In genomic region chr4:187309456-187309855, GRCh38 we compare ENCODE assay signal across 25 cellular contexts.
DNase-seq lines count a peak whose midpoint lies in the region; ATAC-seq and TF ChIP-seq lines count a peak whose summit lies in the region.
"Had no signal": no experiment of that assay in that cellular context is flagged by ENCODE, and none has a peak within 500 bp of the region (broad histone marks: within the 10 kb centered on the region; RNA-seq: fewer than 3 reads in every experiment).

No MANE protein-coding gene starts in this region.

- no peaks in the 10 kb centered on the region for H3K36me3 Mint-ChIP-seq in Caco-2 (ENCODE audit: insufficient read depth, unreplicated experiment)
- H3K36me3 Mint-ChIP-seq: IgD-negative memory B cell, WTC11 had no signal

- intact Hi-C loops in cardiac septum (cut with DNase I), result no loop called here
- intact Hi-C loops in Caco-2 (cut with micrococcal nuclease; ENCODE audit: unreplicated experiment), result no loop called here

- H3K27me3 ChIP-seq in Caco-2 (replicated peaks; ENCODE audit: control insufficient read depth, insufficient read depth, low read length), result no peaks in the 10 kb centered on the region
- H3K27me3 ChIP-seq: BLaER1 treated with 17β-estradiol and CSF1 and Interleukin-3, amounts not matched to agents 10 nM and 100 nM; right atrium auricular region; upper lobe of right lung had no signal

- H3K4me3 ChIP-seq in fibroblast of villous mesenchyme (ENCODE audit: low read depth, low read length) (no peak overlapping the region), Caco-2 (ENCODE audit: low read depth, low read length) (no peak overlapping the region)
- H3K4me3 ChIP-seq: BLaER1 treated with 17β-estradiol and CSF1 and Interleukin-3, amounts not matched to agents 10 nM and 100 nM; lung; right atrium auricular region; SK-N-MC; upper lobe of right lung had no signal

- DNase-seq in A172 (ENCODE audit: low spot score) (peak; percentile 35), HT1080 (ENCODE audit: low read depth) (peak; percentile 35), amniotic epithelial cell (ENCODE audit: low read depth) (peak; percentile 51), fibroblast of villous mesenchyme (ENCODE audit: low read depth) (peak; percentile 35), cardiac septum (ENCODE audit: low spot score) (no peak), Caco-2 (no peak), GM10266 (ENCODE audit: extremely low spot score) (no peak)
- DNase-seq: 8988T; activated CD8-positive, alpha-beta T cell treated with anti-CD3 and anti-CD28 coated beads for 36 hours; activated gamma-delta T cell treated with Interleukin-2 at 50 U/mL for 16 hours; amygdala; Calu3; kidney; MV-4-11; NCI-H187; occipital lobe; upper lobe of right lung had no signal

- no peaks in the 10 kb centered on the region for H3K36me3 ChIP-seq in Caco-2 (ENCODE audit: control insufficient read depth, insufficient read depth, low read length)
- H3K36me3 ChIP-seq: BLaER1 treated with 17β-estradiol and CSF1 and Interleukin-3, amounts not matched to agents 10 nM and 100 nM; right atrium auricular region; upper lobe of right lung had no signal

- ATAC-seq in GM21529 (IDR thresholded peaks at IDR 0.05; ENCODE audit: unreplicated experiment), result no peak
- ATAC-seq: activated CD8-positive, alpha-beta T cell treated with anti-CD3 and anti-CD28 coated beads for 36 hours; upper lobe of right lung; WTC11 had no signal

- CTCF ChIA-PET in Caco-2 (lab: Charles Lee), result no interaction called here

- no TSS peak for BruUV-seq in Caco-2 (replicated peaks; lab: Mats Ljungman, UMichigan)

- POLR2A ChIA-PET in Caco-2 (lab: Charles Lee), result no interaction called here

- no peak overlapping the region for H3K27ac Mint-ChIP-seq in Caco-2 (ENCODE audit: unreplicated experiment)
- H3K27ac Mint-ChIP-seq: activated CD8-positive, alpha-beta T cell treated with anti-CD3 and anti-CD28 coated beads for 36 hours; IgD-negative memory B cell; T-helper 2 cell treated with Interferon-gamma antibody and Interleukin-4, amounts not matched to agents 5 μg/mL and 100 μg/mL, for 36 hours; WTC11 had no signal

- no peaks in the 10 kb centered on the region for H3K4me1 ChIP-seq in Caco-2
- H3K4me1 ChIP-seq: BLaER1 treated with 17β-estradiol and CSF1 and Interleukin-3, amounts not matched to agents 10 nM and 100 nM; right atrium auricular region; upper lobe of right lung had no signal

- no peaks in the 10 kb centered on the region for H3K4me1 Mint-ChIP-seq in Caco-2 (ENCODE audit: low read depth, unreplicated experiment)
- H3K4me1 Mint-ChIP-seq: IgD-negative memory B cell had no signal

- H3K9me3 ChIP-seq in Caco-2, result no peaks in the 10 kb centered on the region
- H3K9me3 ChIP-seq: BLaER1 treated with 17β-estradiol and CSF1 and Interleukin-3, amounts not matched to agents 10 nM and 100 nM; upper lobe of right lung had no signal

- peaks cover 8% of the 10 kb centered on the region for H3K27me3 Mint-ChIP-seq in Caco-2 (ENCODE audit: insufficient read depth, unreplicated experiment)
- H3K27me3 Mint-ChIP-seq: activated CD8-positive, alpha-beta T cell treated with anti-CD3 and anti-CD28 coated beads for 36 hours; IgD-negative memory B cell had no signal

- TF ChIP-seq CTCF in fibroblast of villous mesenchyme (IDR thresholded peaks at IDR 0.05; ENCODE audit: insufficient read depth, low read depth, low read length), result no peak
- no peak for TF ChIP-seq CTCF in Caco-2 (IDR thresholded peaks at IDR 0.05; ENCODE audit: insufficient read depth in 1 of 2, low read depth in 1 of 2, low read length in 1 of 2, severe bottlenecking in 1 of 2, unreplicated experiment in 1 of 2)
- TF ChIP-seq CTCF in GM10266 (IDR thresholded peaks at IDR 0.05; ENCODE audit: control insufficient read depth, insufficient read depth, low read depth, missing control alignments), result no peak

- no peaks in the 10 kb centered on the region for H3K9me3 Mint-ChIP-seq in Caco-2 (ENCODE audit: unreplicated experiment)

- no peak overlapping the region for H3K4me3 Mint-ChIP-seq in Caco-2 (ENCODE audit: unreplicated experiment)
- H3K4me3 Mint-ChIP-seq: activated CD8-positive, alpha-beta T cell treated with anti-CD3 and anti-CD28 coated beads for 36 hours; IgD-negative memory B cell; T-helper 2 cell treated with Interferon-gamma antibody and Interleukin-4, amounts not matched to agents 5 μg/mL and 100 μg/mL, for 36 hours; WTC11 had no signal

Comparison
In these comparisons a context has a peak if more than half of its experiments do, and no peak if none do; other contexts are left out.
1. DNase-seq: peak in A172 (single experiment), HT1080 (single experiment), amniotic epithelial cell (single experiment) and fibroblast of villous mesenchyme (single experiment); none in cardiac septum (single experiment), Caco-2 (0 of 2) and GM10266 (single experiment).